In the genomic region with DNA sequence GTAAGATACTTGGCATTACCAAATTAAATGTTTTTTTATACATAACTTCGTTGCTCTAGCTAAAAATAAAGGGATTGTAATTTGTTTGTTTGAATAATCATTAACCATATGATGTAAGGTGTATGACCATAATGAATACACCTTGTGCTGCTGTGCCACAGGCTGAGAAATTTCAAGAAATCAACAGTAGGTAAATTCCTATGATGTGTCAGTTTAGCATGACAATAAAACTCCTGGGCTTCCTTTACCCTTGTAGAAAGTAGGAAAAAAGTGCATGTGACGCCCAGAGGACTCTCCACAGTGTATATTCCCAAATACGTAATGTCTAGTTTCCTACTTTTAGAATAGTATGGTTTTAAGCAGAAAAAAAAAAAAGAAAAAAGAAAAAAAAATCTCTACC, we compare ENCODE assay signal across 22 cellular contexts.
DNase-seq lines count a peak whose midpoint lies in the region; ATAC-seq and TF ChIP-seq lines count a peak whose summit lies in the region.
"Had no signal": no experiment of that assay in that cellular context is flagged by ENCODE, and none has a peak within 500 bp of the region (broad histone marks: within the 10 kb centered on the region; RNA-seq: fewer than 3 reads in every experiment).

No MANE protein-coding gene starts in this region.

- no peaks in the 10 kb centered on the region for H3K9me2 ChIP-seq in GM23338 (ENCODE audit: insufficient read depth)

- H3K4me2 ChIP-seq in GM23338: no peak overlapping the region

- ATAC-seq in GM23338 (peak; percentile 32; the same call in 1 of the 3 replicates), HG03354 (IDR thresholded peaks at IDR 0.05; ENCODE audit: poor library complexity, severe bottlenecking, unreplicated experiment) (peak; percentile 28), WTC11 (peak; percentile 75)
- ATAC-seq: A549 had no signal

- DNase-seq in GM23338 (ENCODE audit: low spot score) (peak; percentile 56), WTC11 (ENCODE audit: low spot score) (no peak), kidney tubule cell (ENCODE audit: low spot score) (peak; percentile 23), DMS79 treated with DMSO at 0.1 percent for 48 hours (lab: John Stamatoyannopoulos, UW) (no peak), NCI-H2196 treated with DMSO at 0.1 percent for 48 hours (lab: John Stamatoyannopoulos, UW; ENCODE audit: unreplicated experiment) (no peak), putamen (ENCODE audit: low spot score) (no peak)
- DNase-seq in activated CD4-positive, alpha-beta T cell treated with anti-CD3 and anti-CD28 coated beads, Interleukin-2, amount 50 U/mL, for 48 hours: no peak
- DNase-seq: 8988T; ACHN; AML-193; BE2C; Calu3; CD4-positive, alpha-beta T cell; COR-L47; DMS53; DND-41; GOT3; HCEC 1CT had no signal

- H3K4me1 Mint-ChIP-seq in GM23338 (peaks cover 14% of the 10 kb centered on the region), WTC11 (peaks cover 25% of the 10 kb centered on the region)

- H2AFZ ChIP-seq in GM23338: no peak overlapping the region

- H4K20me1 ChIP-seq in GM23338 (replicated peaks; ENCODE audit: insufficient read depth): no peaks in the 10 kb centered on the region
- H4K20me1 ChIP-seq: BLaER1 treated with 17β-estradiol and CSF1 and Interleukin-3, amounts not matched to agents 10 nM and 100 nM had no signal

- POLR2A ChIA-PET in WTC11 (lab: Charles Lee): no interaction called here

- no peaks in the 10 kb centered on the region for H3K27me3 ChIP-seq in GM23338 (ENCODE audit: insufficient read depth)
- H3K27me3 ChIP-seq: BE2C; BLaER1 treated with 17β-estradiol and CSF1 and Interleukin-3, amounts not matched to agents 10 nM and 100 nM had no signal

- H3K79me2 ChIP-seq in GM23338 (replicated peaks; ENCODE audit: insufficient read depth): no peaks in the 10 kb centered on the region

- H3K36me3 ChIP-seq in GM23338 (ENCODE audit: insufficient read depth): no peaks in the 10 kb centered on the region
- H3K36me3 ChIP-seq: BE2C had no signal

- CTCF ChIA-PET in WTC11 (lab: Charles Lee): no interaction called here

- H3K9me3 Mint-ChIP-seq in GM23338 (no peaks in the 10 kb centered on the region), WTC11 (no peaks in the 10 kb centered on the region)

- peaks cover 14% of the 10 kb centered on the region for H3K4me1 ChIP-seq in GM23338 (ENCODE audit: insufficient read depth)
- H3K4me1 ChIP-seq: A549, BE2C had no signal

- H3K27ac Mint-ChIP-seq in GM23338: no peak overlapping the region; the same call in 1 of the 2 replicates
- no peak overlapping the region for H3K27ac Mint-ChIP-seq in WTC11
- H3K27ac Mint-ChIP-seq: CD14-positive monocyte; CD4-positive, alpha-beta T cell had no signal

- H3K36me3 Mint-ChIP-seq in GM23338 (ENCODE audit: low read depth) (no peaks in the 10 kb centered on the region), WTC11 (no peaks in the 10 kb centered on the region)
- H3K36me3 Mint-ChIP-seq: CD14-positive monocyte had no signal

- H3K27me3 Mint-ChIP-seq in GM23338 (ENCODE audit: insufficient read depth, low read depth, poor library complexity): no peaks in the 10 kb centered on the region
- H3K27me3 Mint-ChIP-seq in WTC11 (ENCODE audit: low read depth): no peaks in the 10 kb centered on the region
- H3K27me3 Mint-ChIP-seq: CD4-positive, alpha-beta T cell had no signal

- no peaks in the 10 kb centered on the region for H3F3A ChIP-seq in GM23338 (replicated peaks; ENCODE audit: low read depth)

- no peak for TF ChIP-seq CTCF in GM23338 (conservative IDR thresholded peaks at IDR 0.05; ENCODE audit: low read depth in 2 of 2)
- no peak for TF ChIP-seq CTCF in WTC11 (IDR thresholded peaks at IDR 0.05)

- H3K27ac ChIP-seq in GM23338 (ENCODE audit: low read depth): no peak overlapping the region
- H3K27ac ChIP-seq: A549 had no signal

- no peak overlapping the region for H3K4me3 Mint-ChIP-seq in GM23338
- H3K4me3 Mint-ChIP-seq in WTC11: no peak overlapping the region
- H3K4me3 Mint-ChIP-seq: CD14-positive monocyte; CD4-positive, alpha-beta T cell had no signal

- no peak overlapping the region for H3K4me3 ChIP-seq in GM23338
- H3K4me3 ChIP-seq: A549; BLaER1 treated with 17β-estradiol and CSF1 and Interleukin-3, amounts not matched to agents 10 nM and 100 nM had no signal

TF ChIP-seq in GM23338, 12 proteins besides CTCF, POLR2A, EP300 and RAD21:
- TF ChIP-seq NANOG (IDR thresholded peaks at IDR 0.05; ENCODE audit: borderline replicate concordance): peak; percentile 35; the same call in 1 of the 2 replicates
- TF ChIP-seq EZH2phosphoT487 (IDR thresholded peaks at IDR 0.05; ENCODE audit: unreplicated experiment): no peak
- no peak for TF ChIP-seq EZH2 (IDR thresholded peaks at IDR 0.05; ENCODE audit: low read depth, unreplicated experiment)

TF ChIP-seq in WTC11, 78 proteins besides CTCF, POLR2A, EP300 and RAD21:
- TF ChIP-seq FOXK1 (CRISPR knock-in tag; IDR thresholded peaks at IDR 0.05) (no peak), ELF4 (CRISPR knock-in tag; IDR thresholded peaks at IDR 0.05; ENCODE audit: low read depth) (no peak), ZBTB21 (CRISPR knock-in tag; IDR thresholded peaks at IDR 0.05; ENCODE audit: borderline replicate concordance) (no peak), NFE2L1 (CRISPR knock-in tag; IDR thresholded peaks at IDR 0.05) (no peak), GRHL2 (CRISPR knock-in tag; IDR thresholded peaks at IDR 0.05; ENCODE audit: insufficient replicate concordance, severe bottlenecking) (no peak), MLX (CRISPR knock-in tag; IDR thresholded peaks at IDR 0.05) (no peak), NR3C1 (CRISPR knock-in tag; conservative IDR thresholded peaks at IDR 0.05; ENCODE audit: low read depth) (no peak)
- TF ChIP-seq, protein P1, sequence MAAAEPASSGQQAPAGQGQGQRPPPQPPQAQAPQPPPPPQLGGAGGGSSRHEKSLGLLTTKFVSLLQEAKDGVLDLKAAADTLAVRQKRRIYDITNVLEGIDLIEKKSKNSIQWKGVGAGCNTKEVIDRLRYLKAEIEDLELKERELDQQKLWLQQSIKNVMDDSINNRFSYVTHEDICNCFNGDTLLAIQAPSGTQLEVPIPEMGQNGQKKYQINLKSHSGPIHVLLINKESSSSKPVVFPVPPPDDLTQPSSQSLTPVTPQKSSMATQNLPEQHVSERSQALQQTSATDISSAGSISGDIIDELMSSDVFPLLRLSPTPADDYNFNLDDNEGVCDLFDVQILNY (CRISPR knock-in tag; IDR thresholded peaks at IDR 0.05): no peak

Comparison
In these comparisons a context has a peak if more than half of its experiments do, and no peak if none do; other contexts are left out.
1. DNase-seq: peak in GM23338 (single experiment) and kidney tubule cell (single experiment); none in WTC11 (single experiment), DMS79 treated with DMSO at 0.1 percent for 48 hours (single experiment), NCI-H2196 treated with DMSO at 0.1 percent for 48 hours (single experiment), putamen (single experiment) and activated CD4-positive, alpha-beta T cell treated with anti-CD3 and anti-CD28 coated beads, Interleukin-2, amount 50 U/mL, for 48 hours (0 of 2).
2. Peak in every context shown above with its lines, with median percentiles within 50 percentile points of each other: ATAC-seq.